In genomic region chr13:110382229-110382628, GRCh38 we compare ENCODE assay signal across 13 cellular contexts.
DNase-seq lines count a peak whose midpoint lies in the region; ATAC-seq and TF ChIP-seq lines count a peak whose summit lies in the region.
"Had no signal": no experiment of that assay in that cellular context is flagged by ENCODE, and none has a peak within 500 bp of the region (broad histone marks: within the 10 kb centered on the region; RNA-seq: fewer than 3 reads in every experiment).

No MANE protein-coding gene starts in this region.

- H3K4me1 ChIP-seq in smooth muscle cell (ENCODE audit: low read depth): peaks cover 26% of the 10 kb centered on the region
- H3K4me1 ChIP-seq: body of pancreas had no signal

- no peaks in the 10 kb centered on the region for H3K36me3 ChIP-seq in smooth muscle cell (ENCODE audit: low read depth)
- H3K36me3 ChIP-seq: spleen had no signal

- TF ChIP-seq CTCF in foreskin fibroblast (IDR thresholded peaks at IDR 0.05; ENCODE audit: low read depth, low read length) (no peak), smooth muscle cell (IDR thresholded peaks at IDR 0.05; ENCODE audit: borderline replicate concordance, insufficient read depth, poor library complexity, severe bottlenecking) (no peak)

- H3K36me3 Mint-ChIP-seq in activated CD4-positive, alpha-beta memory T cell treated with anti-CD3 and anti-CD28 coated beads for 36 hours: no peaks in the 10 kb centered on the region
- H3K36me3 Mint-ChIP-seq in activated CD4-positive, alpha-beta memory T cell treated with anti-CD3 and anti-CD28 coated beads, Interleukin-2, amount 10 ng/mL, durations not matched to agents 7 days and 5 days (ENCODE audit: low read depth): no peaks in the 10 kb centered on the region
- H3K36me3 Mint-ChIP-seq: naive thymus-derived CD8-positive, alpha-beta T cell had no signal

- peaks cover 26% of the 10 kb centered on the region for H4K20me1 ChIP-seq in smooth muscle cell (ENCODE audit: low read depth)

- H3K9me3 Mint-ChIP-seq in activated CD4-positive, alpha-beta memory T cell treated with anti-CD3 and anti-CD28 coated beads for 36 hours: peaks cover 14% of the 10 kb centered on the region
- H3K9me3 Mint-ChIP-seq in activated CD4-positive, alpha-beta memory T cell treated with anti-CD3 and anti-CD28 coated beads, Interleukin-2, amount 10 ng/mL, durations not matched to agents 7 days and 5 days: peaks cover 17% of the 10 kb centered on the region

- CTCF ChIA-PET in activated CD4-positive, alpha-beta memory T cell treated with anti-CD3 and anti-CD28 coated beads for 36 hours (lab: Charles Lee): no interaction called here
- CTCF ChIA-PET in activated CD4-positive, alpha-beta memory T cell treated with anti-CD3 and anti-CD28 coated beads, Interleukin-2, amount 10 ng/mL, durations not matched to agents 7 days and 5 days (lab: Charles Lee): no interaction called here

- DNase-seq in activated CD4-positive, alpha-beta memory T cell treated with anti-CD3 and anti-CD28 coated beads for 36 hours: peak; percentile 19
- DNase-seq in activated CD4-positive, alpha-beta memory T cell treated with anti-CD3 and anti-CD28 coated beads, Interleukin-2, amount 10 ng/mL, durations not matched to agents 7 days and 5 days: no peak
- DNase-seq in amniotic epithelial cell (ENCODE audit: low read depth) (peak; percentile 90), foreskin fibroblast (peak; percentile 66 to 73), smooth muscle cell (lab: John Stamatoyannopoulos, UW; ENCODE audit: unreplicated experiment) (no peak), iPS-NIHi11 (ENCODE audit: low spot score) (no peak), NCI-H524 treated with DMSO at 0.1 percent for 48 hours (lab: John Stamatoyannopoulos, UW) (no peak)
- DNase-seq: body of pancreas; naive thymus-derived CD8-positive, alpha-beta T cell; OCI-M1; spleen had no signal

- no peak overlapping the region for H3K4me3 Mint-ChIP-seq in activated CD4-positive, alpha-beta memory T cell treated with anti-CD3 and anti-CD28 coated beads for 36 hours
- H3K4me3 Mint-ChIP-seq in activated CD4-positive, alpha-beta memory T cell treated with anti-CD3 and anti-CD28 coated beads, Interleukin-2, amount 10 ng/mL, durations not matched to agents 7 days and 5 days: no peak overlapping the region
- H3K4me3 Mint-ChIP-seq: naive thymus-derived CD8-positive, alpha-beta T cell; type B pancreatic cell had no signal

- no peaks in the 10 kb centered on the region for H3K27me3 ChIP-seq in smooth muscle cell (ENCODE audit: low read depth)
- H3K27me3 ChIP-seq: body of pancreas had no signal

- H3K4me3 ChIP-seq in foreskin fibroblast (ENCODE audit: low read depth in 1 of 2, low read length in 2 of 2) (no peak overlapping the region), smooth muscle cell (no peak overlapping the region)
- H3K4me3 ChIP-seq: body of pancreas, spleen had no signal

- intact Hi-C loops in activated CD4-positive, alpha-beta memory T cell treated with anti-CD3 and anti-CD28 coated beads for 36 hours (cut with micrococcal nuclease): no loop called here

- peaks cover 80% of the 10 kb centered on the region for H3K79me2 ChIP-seq in smooth muscle cell (ENCODE audit: low read depth)

- H3K9ac ChIP-seq in smooth muscle cell (ENCODE audit: low read depth): peak overlapping the region; percentile 81

- peak overlapping the region; percentile 97 for H3K27ac ChIP-seq in smooth muscle cell (ENCODE audit: low read depth)
- H3K27ac ChIP-seq: body of pancreas, spleen had no signal

- WGBS in smooth muscle cell (ENCODE audit: low lambda C conversion rate): 57% methylated on average over 3 of the region's 3 CpGs

- peaks cover 9% of the 10 kb centered on the region for H3K27me3 Mint-ChIP-seq in activated CD4-positive, alpha-beta memory T cell treated with anti-CD3 and anti-CD28 coated beads for 36 hours
- peaks cover 3% of the 10 kb centered on the region for H3K27me3 Mint-ChIP-seq in activated CD4-positive, alpha-beta memory T cell treated with anti-CD3 and anti-CD28 coated beads, Interleukin-2, amount 10 ng/mL, durations not matched to agents 7 days and 5 days
- H3K27me3 Mint-ChIP-seq: type B pancreatic cell had no signal

- no peak for ATAC-seq in HG02884 (IDR thresholded peaks at IDR 0.05; ENCODE audit: unreplicated experiment)
- ATAC-seq: body of pancreas; naive thymus-derived CD8-positive, alpha-beta T cell had no signal

- POLR2A ChIA-PET in activated CD4-positive, alpha-beta memory T cell treated with anti-CD3 and anti-CD28 coated beads for 36 hours (lab: Charles Lee): no interaction called here
- POLR2A ChIA-PET in activated CD4-positive, alpha-beta memory T cell treated with anti-CD3 and anti-CD28 coated beads, Interleukin-2, amount 10 ng/mL, durations not matched to agents 7 days and 5 days (lab: Charles Lee): no interaction called here

- H3F3A ChIP-seq in smooth muscle cell (ENCODE audit: low read depth): peaks cover 75% of the 10 kb centered on the region

- H3K4me2 ChIP-seq in smooth muscle cell: no peak overlapping the region

- no peak overlapping the region for H2AFZ ChIP-seq in smooth muscle cell (ENCODE audit: low read depth)

- H3K9me3 ChIP-seq in smooth muscle cell (replicated peaks; ENCODE audit: low read depth): no peaks in the 10 kb centered on the region
- H3K9me3 ChIP-seq: body of pancreas, spleen had no signal

- peaks cover 2% of the 10 kb centered on the region for H3K4me1 Mint-ChIP-seq in activated CD4-positive, alpha-beta memory T cell treated with anti-CD3 and anti-CD28 coated beads for 36 hours (ENCODE audit: low read depth)
- no peaks in the 10 kb centered on the region for H3K4me1 Mint-ChIP-seq in activated CD4-positive, alpha-beta memory T cell treated with anti-CD3 and anti-CD28 coated beads, Interleukin-2, amount 10 ng/mL, durations not matched to agents 7 days and 5 days

- H3K27ac Mint-ChIP-seq in activated CD4-positive, alpha-beta memory T cell treated with anti-CD3 and anti-CD28 coated beads for 36 hours: no peak overlapping the region
- no peak overlapping the region for H3K27ac Mint-ChIP-seq in activated CD4-positive, alpha-beta memory T cell treated with anti-CD3 and anti-CD28 coated beads, Interleukin-2, amount 10 ng/mL, durations not matched to agents 7 days and 5 days
- H3K27ac Mint-ChIP-seq: naive thymus-derived CD8-positive, alpha-beta T cell; type B pancreatic cell had no signal

Comparison
In these comparisons a context has a peak if more than half of its experiments do, and no peak if none do; other contexts are left out.
1. DNase-seq: peak in activated CD4-positive, alpha-beta memory T cell treated with anti-CD3 and anti-CD28 coated beads for 36 hours (single experiment), amniotic epithelial cell (single experiment) and foreskin fibroblast (2 of 2); none in activated CD4-positive, alpha-beta memory T cell treated with anti-CD3 and anti-CD28 coated beads, Interleukin-2, amount 10 ng/mL, durations not matched to agents 7 days and 5 days (single experiment), smooth muscle cell (single experiment), iPS-NIHi11 (single experiment) and NCI-H524 treated with DMSO at 0.1 percent for 48 hours (single experiment).